ENCODE assay signal across 1 cellular context in genomic region chr11:107732327-107733051, GRCh38.
TF ChIP-seq lines count a peak whose summit lies in the region.

No MANE protein-coding gene starts in this region.

TF ChIP-seq in A549, 52 proteins besides CTCF, POLR2A, EP300 and RAD21 (continued from another document):
- TF ChIP-seq ATOH8 (CRISPR knock-in tag; IDR thresholded peaks at IDR 0.05; ENCODE audit: low read depth) = no peak
